ENCODE assay signal across 1 cellular context in genomic region chr1:2555634-2556276, GRCh38.
TF ChIP-seq lines count a peak whose summit lies in the region.

No MANE protein-coding gene starts in this region.

TF ChIP-seq in HepG2, 621 proteins besides CTCF, POLR2A, EP300 and RAD21 (continued from another document and continues in another):
- TF ChIP-seq ZBTB26 (CRISPR knock-in tag; IDR thresholded peaks at IDR 0.05; ENCODE audit: borderline replicate concordance), result peak; percentile 52; the same call in 1 of the 2 replicates
- TF ChIP-seq ZNF580 (CRISPR knock-in tag; IDR thresholded peaks at IDR 0.05; ENCODE audit: borderline replicate concordance, low read depth), result peak; percentile 23; the same call in 1 of the 2 replicates
- TF ChIP-seq ZNF136 (CRISPR knock-in tag; IDR thresholded peaks at IDR 0.05; ENCODE audit: low read depth), result no peak
- no peak; the same call in 1 of the 2 replicates for TF ChIP-seq KDM2A (CRISPR knock-in tag; IDR thresholded peaks at IDR 0.05; ENCODE audit: borderline replicate concordance, low read depth)
- TF ChIP-seq SMYD3 (CRISPR knock-in tag; IDR thresholded peaks at IDR 0.05), result no peak
- no peak for TF ChIP-seq ZNF784 (CRISPR knock-in tag; IDR thresholded peaks at IDR 0.05; ENCODE audit: borderline replicate concordance)
- TF ChIP-seq IRF1 (CRISPR knock-in tag; IDR thresholded peaks at IDR 0.05; ENCODE audit: low read depth), result no peak
- TF ChIP-seq ARID2 (CRISPR knock-in tag; IDR thresholded peaks at IDR 0.05; ENCODE audit: borderline replicate concordance), result 0 out of 2 replicates have a peak, but pooled peaks have one; percentile 28
- 0 out of 2 replicates have a peak, but pooled peaks have one; percentile 49 for TF ChIP-seq ZNF329 (CRISPR knock-in tag; IDR thresholded peaks at IDR 0.05; ENCODE audit: low read depth)
- peak; percentile 89; the same call in 1 of the 2 replicates for TF ChIP-seq ZNF563 (CRISPR knock-in tag; IDR thresholded peaks at IDR 0.05)
- peak; percentile 63; the same call in 1 of the 2 replicates for TF ChIP-seq BCL3 (CRISPR knock-in tag; IDR thresholded peaks at IDR 0.05)
- TF ChIP-seq CREBL2 (CRISPR knock-in tag; IDR thresholded peaks at IDR 0.05; ENCODE audit: borderline replicate concordance), result no peak
- no peak for TF ChIP-seq MBNL3 (CRISPR knock-in tag; conservative IDR thresholded peaks at IDR 0.05)
- no peak for TF ChIP-seq ZNF235 (CRISPR knock-in tag; IDR thresholded peaks at IDR 0.05; ENCODE audit: borderline replicate concordance)
- no peak for TF ChIP-seq ZNF644 (CRISPR knock-in tag; IDR thresholded peaks at IDR 0.05; ENCODE audit: low read depth)
- 0 out of 2 replicates have a peak, but pooled peaks have one; percentile 69 for TF ChIP-seq IRF2 (CRISPR knock-in tag; IDR thresholded peaks at IDR 0.05)
- peak; percentile 47; the same call in 1 of the 2 replicates for TF ChIP-seq ZNF430 (CRISPR knock-in tag; IDR thresholded peaks at IDR 0.05)
- TF ChIP-seq JUN (CRISPR knock-in tag; IDR thresholded peaks at IDR 0.05), result no peak
- no peak for TF ChIP-seq ZNF557 (CRISPR knock-in tag; IDR thresholded peaks at IDR 0.05)
- no peak for TF ChIP-seq ZNF501 (CRISPR knock-in tag; IDR thresholded peaks at IDR 0.05)
- peak; percentile 81; the same call in 1 of the 2 replicates for TF ChIP-seq NFKB2 (CRISPR knock-in tag; IDR thresholded peaks at IDR 0.05; ENCODE audit: borderline replicate concordance)
- TF ChIP-seq POLR2AphosphoS2 (IDR thresholded peaks at IDR 0.05; ENCODE audit: low read depth, low read length), result no peak
- TF ChIP-seq GATAD2A (CRISPR knock-in tag; IDR thresholded peaks at IDR 0.05), result 0 out of 2 replicates have a peak, but pooled peaks have one; percentile 38
- 0 out of 2 replicates have a peak, but pooled peaks have one; percentile 56 for TF ChIP-seq ZNF280B (CRISPR knock-in tag; IDR thresholded peaks at IDR 0.05; ENCODE audit: borderline replicate concordance)
- TF ChIP-seq AKAP8 (CRISPR knock-in tag; IDR thresholded peaks at IDR 0.05), result no peak; the same call in 1 of the 2 replicates
- no peak for TF ChIP-seq MED13 (CRISPR knock-in tag; IDR thresholded peaks at IDR 0.05)
- peak; percentile 51; the same call in 1 of the 2 replicates for TF ChIP-seq ZHX2 (IDR thresholded peaks at IDR 0.05; ENCODE audit: low read depth)
- TF ChIP-seq ZHX2 (CRISPR knock-in tag; IDR thresholded peaks at IDR 0.05; ENCODE audit: borderline replicate concordance), result no peak
- TF ChIP-seq ZNF18 (CRISPR knock-in tag; IDR thresholded peaks at IDR 0.05; ENCODE audit: insufficient replicate concordance), result peak; percentile 73
- no peak for TF ChIP-seq WIZ (CRISPR knock-in tag; IDR thresholded peaks at IDR 0.05)
- no peak for TF ChIP-seq ZNF121 (CRISPR knock-in tag; IDR thresholded peaks at IDR 0.05)
- peak; percentile 30; the same call in 1 of the 2 replicates for TF ChIP-seq ZNF710 (CRISPR knock-in tag; IDR thresholded peaks at IDR 0.05; ENCODE audit: borderline replicate concordance)
- no peak for TF ChIP-seq ZNF503 (CRISPR knock-in tag; IDR thresholded peaks at IDR 0.05)
- TF ChIP-seq RNF2 (conservative IDR thresholded peaks at IDR 0.05; ENCODE audit: low read depth), result peak; percentile 88
- TF ChIP-seq THAP7 (CRISPR knock-in tag; IDR thresholded peaks at IDR 0.05), result 0 out of 2 replicates have a peak, but pooled peaks have one; percentile 36
- TF ChIP-seq HDAC2 (CRISPR knock-in tag; IDR thresholded peaks at IDR 0.05), result peak; percentile 63; the same call in 1 of the 2 replicates
- peak; percentile 54; the same call in 1 of the 2 replicates for TF ChIP-seq HOXA3 (CRISPR knock-in tag; IDR thresholded peaks at IDR 0.05)
- TF ChIP-seq STAT5B (CRISPR knock-in tag; IDR thresholded peaks at IDR 0.05), result no peak
- TF ChIP-seq RBM22 (optimal IDR thresholded peaks at IDR 0.05; ENCODE audit: low read length), result no peak
- TF ChIP-seq MYNN (CRISPR knock-in tag; IDR thresholded peaks at IDR 0.05; ENCODE audit: low read depth), result no peak
- 0 out of 2 replicates have a peak, but pooled peaks have one; percentile 10 for TF ChIP-seq BCL6 (CRISPR knock-in tag; IDR thresholded peaks at IDR 0.05)
- 0 out of 2 replicates have a peak, but pooled peaks have one; percentile 21 for TF ChIP-seq MXD4 (CRISPR knock-in tag; IDR thresholded peaks at IDR 0.05)
- TF ChIP-seq ZNF746 (CRISPR knock-in tag; IDR thresholded peaks at IDR 0.05), result 0 out of 2 replicates have a peak, but pooled peaks have one; percentile 50
- TF ChIP-seq ZNF180 (CRISPR knock-in tag; IDR thresholded peaks at IDR 0.05; ENCODE audit: borderline replicate concordance, low read depth), result no peak
